ENCODE assay signal across 31 cellular contexts in genomic region chr2:211516537-211516936, GRCh38.
"Had no signal": no experiment of that assay in that cellular context is flagged by ENCODE, and none has a peak within 500 bp of the region (broad histone marks: within the 10 kb centered on the region; RNA-seq: fewer than 3 reads in every experiment).

No MANE protein-coding gene starts in this region.

- H3K4me3 ChIP-seq: ascending aorta, breast epithelium, cardiac muscle cell, colonic mucosa had no signal

- H3K4me1 ChIP-seq: ascending aorta, breast epithelium, colonic mucosa had no signal

- ATAC-seq: activated CD4-positive, alpha-beta T cell treated with anti-CD3 and anti-CD28 coated beads for 36 hours; activated CD8-positive, alpha-beta memory T cell treated with anti-CD3 and anti-CD28 coated beads, Interleukin-2, amount 10 ng/mL, durations not matched to agents 7 days and 5 days; activated CD8-positive, alpha-beta T cell treated with anti-CD3 and anti-CD28 coated beads, Interleukin-2, amount 10 ng/mL, durations not matched to agents 7 days and 5 days; activated naive CD4-positive, alpha-beta T cell treated with anti-CD3 and anti-CD28 coated beads, Interleukin-2, amount 50 U/mL, for 72 hours; esophagus mucosa had no signal

- H3K9me3 ChIP-seq: ascending aorta, breast epithelium, colonic mucosa had no signal

- H3K27me3 Mint-ChIP-seq: activated CD4-positive, alpha-beta memory T cell treated with anti-CD3 and anti-CD28 coated beads for 36 hours; activated CD4-positive, alpha-beta T cell treated with anti-CD3 and anti-CD28 coated beads for 36 hours; activated CD4-positive, alpha-beta T cell treated with anti-CD3 and anti-CD28 coated beads, Interleukin-2, amount 10 ng/mL, durations not matched to agents 24 days and 14 days; activated CD8-positive, alpha-beta memory T cell treated with anti-CD3 and anti-CD28 coated beads, Interleukin-2, amount 10 ng/mL, durations not matched to agents 7 days and 5 days; activated naive CD8-positive, alpha-beta T cell treated with anti-CD3 and anti-CD28 coated beads, Interleukin-2, amount 10 ng/mL, durations not matched to agents 7 days and 5 days; brain had no signal

- H3K9me3 Mint-ChIP-seq: activated CD4-positive, alpha-beta memory T cell treated with anti-CD3 and anti-CD28 coated beads for 36 hours; activated CD4-positive, alpha-beta T cell treated with anti-CD3 and anti-CD28 coated beads, Interleukin-2, amount 10 ng/mL, durations not matched to agents 24 days and 14 days; activated naive CD8-positive, alpha-beta T cell treated with anti-CD3 and anti-CD28 coated beads, Interleukin-2, amount 10 ng/mL, durations not matched to agents 7 days and 5 days; activated T-helper 1 cell treated with anti-CD3 and anti-CD28 coated beads, Interleukin-12 subunit alpha, Interleukin-12 subunit beta, Interleukin-2, Interleukin-4 antibody, amounts not matched to agents 30 ng/mL and 10 ng/mL and 1 ng/mL, durations not matched to agents 14 hours and 24 hours and 36 hours; brain; endodermal cell; T-helper 2 cell treated with Interferon-gamma antibody and Interleukin-4, amounts not matched to agents 5 μg/mL and 100 μg/mL, for 36 hours had no signal

- H3K27me3 ChIP-seq: ascending aorta, breast epithelium, cardiac muscle cell, colonic mucosa had no signal

- H3K4me1 Mint-ChIP-seq: activated CD4-positive, alpha-beta T cell treated with anti-CD3 and anti-CD28 coated beads for 36 hours; activated CD4-positive, alpha-beta T cell treated with anti-CD3 and anti-CD28 coated beads, Interleukin-2, amount 10 ng/mL, durations not matched to agents 24 days and 14 days; activated CD8-positive, alpha-beta memory T cell treated with anti-CD3 and anti-CD28 coated beads, Interleukin-2, amount 10 ng/mL, durations not matched to agents 7 days and 5 days; activated naive CD8-positive, alpha-beta T cell treated with anti-CD3 and anti-CD28 coated beads, Interleukin-2, amount 10 ng/mL, durations not matched to agents 7 days and 5 days had no signal

- H3K36me3 Mint-ChIP-seq: activated CD4-positive, alpha-beta memory T cell treated with anti-CD3 and anti-CD28 coated beads for 36 hours; activated CD8-positive, alpha-beta memory T cell treated with anti-CD3 and anti-CD28 coated beads, Interleukin-2, amount 10 ng/mL, durations not matched to agents 7 days and 5 days; activated naive CD4-positive, alpha-beta T cell treated with anti-CD3 and anti-CD28 coated beads, Interleukin-2, amount 50 U/mL, for 72 hours; activated naive CD8-positive, alpha-beta T cell treated with anti-CD3 and anti-CD28 coated beads, Interleukin-2, amount 10 ng/mL, durations not matched to agents 7 days and 5 days; brain had no signal

- H3K36me3 ChIP-seq: ascending aorta, breast epithelium, cardiac muscle cell, colonic mucosa had no signal

- H3K27ac ChIP-seq: ascending aorta, breast epithelium, cardiac muscle cell, colonic mucosa had no signal

- DNase-seq: activated CD4-positive, alpha-beta memory T cell treated with anti-CD3 and anti-CD28 coated beads for 36 hours; activated CD4-positive, alpha-beta T cell treated with anti-CD3 and anti-CD28 coated beads for 36 hours; activated CD4-positive, alpha-beta T cell treated with anti-CD3 and anti-CD28 coated beads, Interleukin-2, amount 10 ng/mL, durations not matched to agents 24 days and 14 days; activated CD4-positive, CD25-positive, alpha-beta regulatory T cell; activated CD4-positive, CD25-positive, alpha-beta regulatory T cell treated with anti-CD3 and anti-CD28 coated beads, Interleukin-2, amount 50 U/mL, for 72 hours; activated CD8-positive, alpha-beta memory T cell treated with anti-CD3 and anti-CD28 coated beads, Interleukin-2, amount 10 ng/mL, durations not matched to agents 7 days and 5 days; activated CD8-positive, alpha-beta memory T cell treated with anti-CD3 and anti-CD28 coated beads, Interleukin-2, amount 50 U/mL, for 4 hours; activated CD8-positive, alpha-beta T cell treated with anti-CD3 and anti-CD28 coated beads, Interleukin-2, amount 10 ng/mL, durations not matched to agents 7 days and 5 days; activated effector memory CD4-positive, alpha-beta T cell treated with anti-CD3 and anti-CD28 coated beads, Interleukin-2, amount 50 U/mL, for 16 hours; activated naive CD4-positive, alpha-beta T cell treated with anti-CD3 and anti-CD28 coated beads for 36 hours; activated naive CD8-positive, alpha-beta T cell treated with anti-CD3 and anti-CD28 coated beads, Interleukin-2, amount 10 ng/mL, durations not matched to agents 7 days and 5 days; activated T-cell treated with anti-CD3 and anti-CD28 coated beads, Interleukin-2, amount 50 U/mL, for 1 hour; activated T-cell treated with anti-CD3 and anti-CD28 coated beads, Interleukin-2, amount 50 U/mL, for 48 hours; central memory CD4-positive, alpha-beta T cell; cerebellar nuclear complex; colonic mucosa; effector memory CD4-positive, alpha-beta T cell; endodermal cell; foreskin fibroblast; head of caudate nucleus; hippocampal formation; T1000 had no signal

- H3K27ac Mint-ChIP-seq: activated CD4-positive, alpha-beta memory T cell treated with anti-CD3 and anti-CD28 coated beads for 36 hours; activated CD4-positive, alpha-beta T cell treated with anti-CD3 and anti-CD28 coated beads for 36 hours; activated CD4-positive, alpha-beta T cell treated with anti-CD3 and anti-CD28 coated beads, Interleukin-2, amount 10 ng/mL, durations not matched to agents 24 days and 14 days; activated CD8-positive, alpha-beta memory T cell treated with anti-CD3 and anti-CD28 coated beads, Interleukin-2, amount 10 ng/mL, durations not matched to agents 7 days and 5 days; activated CD8-positive, alpha-beta T cell treated with anti-CD3 and anti-CD28 coated beads, Interleukin-2, amount 10 ng/mL, durations not matched to agents 7 days and 5 days; activated naive CD4-positive, alpha-beta T cell treated with anti-CD3 and anti-CD28 coated beads for 36 hours; activated naive CD4-positive, alpha-beta T cell treated with anti-CD3 and anti-CD28 coated beads, Interleukin-2, amount 50 U/mL, for 72 hours; activated naive CD8-positive, alpha-beta T cell treated with anti-CD3 and anti-CD28 coated beads, Interleukin-2, amount 10 ng/mL, durations not matched to agents 7 days and 5 days; activated T-helper 1 cell treated with anti-CD3 and anti-CD28 coated beads, Interleukin-12 subunit alpha, Interleukin-12 subunit beta, Interleukin-2, Interleukin-4 antibody, amounts not matched to agents 30 ng/mL and 10 ng/mL and 1 ng/mL, durations not matched to agents 14 hours and 24 hours and 36 hours; activated T-helper 2 cell treated with anti-CD3 and anti-CD28 coated beads, Interferon-gamma antibody, Interleukin-2, Interleukin-4, amounts not matched to agents 10 μg/mL and 5 μg/mL and 100 μg/mL, durations not matched to agents 14 hours and 24 hours and 36 hours; brain; endodermal cell; T-helper 2 cell treated with Interferon-gamma antibody and Interleukin-4, amounts not matched to agents 5 μg/mL and 100 μg/mL, for 36 hours had no signal

- H3K4me3 Mint-ChIP-seq: activated CD4-positive, alpha-beta memory T cell treated with anti-CD3 and anti-CD28 coated beads for 36 hours; activated CD4-positive, alpha-beta T cell treated with anti-CD3 and anti-CD28 coated beads for 36 hours; activated CD4-positive, alpha-beta T cell treated with anti-CD3 and anti-CD28 coated beads, Interleukin-2, amount 10 ng/mL, durations not matched to agents 24 days and 14 days; activated CD8-positive, alpha-beta memory T cell treated with anti-CD3 and anti-CD28 coated beads, Interleukin-2, amount 10 ng/mL, durations not matched to agents 7 days and 5 days; activated CD8-positive, alpha-beta T cell treated with anti-CD3 and anti-CD28 coated beads, Interleukin-2, amount 10 ng/mL, durations not matched to agents 7 days and 5 days; activated naive CD4-positive, alpha-beta T cell treated with anti-CD3 and anti-CD28 coated beads for 36 hours; activated naive CD8-positive, alpha-beta T cell treated with anti-CD3 and anti-CD28 coated beads, Interleukin-2, amount 10 ng/mL, durations not matched to agents 7 days and 5 days; activated T-helper 1 cell treated with anti-CD3 and anti-CD28 coated beads, Interleukin-12 subunit alpha, Interleukin-12 subunit beta, Interleukin-2, Interleukin-4 antibody, amounts not matched to agents 30 ng/mL and 10 ng/mL and 1 ng/mL, durations not matched to agents 14 hours and 24 hours and 36 hours; brain; endodermal cell; T-helper 2 cell treated with Interferon-gamma antibody and Interleukin-4, amounts not matched to agents 5 μg/mL and 100 μg/mL, for 36 hours had no signal
